In genomic region chr20:32359633-32360332, GRCh38 we compare ENCODE assay signal across 8 cellular contexts. TPM values are rescaled to one million over a fixed set of nuclear protein-coding genes. Genes with fewer than 3 reads are reported as not detected.
DNase-seq lines count a peak whose midpoint lies in the region; ATAC-seq and TF ChIP-seq lines count a peak whose summit lies in the region.

No MANE protein-coding gene starts in this region.

- peak overlapping the region; percentile 76 to 95 (median 88) for H3K27ac Mint-ChIP-seq in CD8-positive, alpha-beta memory T cell

- H3K9me3 Mint-ChIP-seq in CD8-positive, alpha-beta memory T cell: no peaks in the 10 kb centered on the region

- H3K9me3 ChIP-seq in CD8-positive, alpha-beta memory T cell (ENCODE audit: low read length): no peaks in the 10 kb centered on the region
- no peaks in the 10 kb centered on the region for H3K9me3 ChIP-seq in vagina

- peak overlapping the region; percentile 99 for H3K4me2 ChIP-seq in mesendoderm (ENCODE audit: low read length)

- H4K8ac ChIP-seq in mesendoderm (ENCODE audit: low read depth, low read length): no peak overlapping the region

- H3K27me3 ChIP-seq in CD8-positive, alpha-beta memory T cell (ENCODE audit: insufficient read depth, low read length, poor library complexity, severe bottlenecking): no peaks in the 10 kb centered on the region
- H3K27me3 ChIP-seq in mesendoderm (ENCODE audit: insufficient read depth, low read length, poor library complexity): no peaks in the 10 kb centered on the region
- H3K27me3 ChIP-seq in vagina: no peaks in the 10 kb centered on the region

- peaks cover 0 to 9% of the 10 kb centered on the region in 2 donors for H3K27me3 Mint-ChIP-seq in CD8-positive, alpha-beta memory T cell

- intact Hi-C loops in vagina (cut with DNase I): loop anchor here (5.0 kb wide), 1 partner anchor 123 kb away; no protein-coding TSS in a partner anchor

- H3K4ac ChIP-seq in mesendoderm (ENCODE audit: low read depth, low read length): no peak overlapping the region

- no peak overlapping the region for H3K18ac ChIP-seq in mesendoderm (ENCODE audit: low read length)

- no peak overlapping the region for H2AK5ac ChIP-seq in mesendoderm (ENCODE audit: low read length)

- no peak overlapping the region for H4K5ac ChIP-seq in mesendoderm (ENCODE audit: low read length)

- H3K56ac ChIP-seq in mesendoderm (ENCODE audit: low read length): peak overlapping the region; percentile 90

- H3K23ac ChIP-seq in mesendoderm (ENCODE audit: low read length): no peak overlapping the region

- H2BK15ac ChIP-seq in mesendoderm (replicated peaks; ENCODE audit: low read depth): no peak overlapping the region

- CTCF ChIA-PET in CD8-positive, alpha-beta memory T cell (lab: Charles Lee): interaction anchor here (0.8 to 1.5 kb wide), 5 partner anchors 11 to 74 kb away, joined by 3 to 4 read pairs (median 3); no protein-coding TSS in a partner anchor

- H3K4me1 ChIP-seq in CD8-positive, alpha-beta memory T cell (ENCODE audit: insufficient read depth, low read length): peaks cover 58% of the 10 kb centered on the region
- H3K4me1 ChIP-seq in mesendoderm (ENCODE audit: control insufficient read depth, low read depth, low read length) (peaks cover 3% of the 10 kb centered on the region), vagina (peaks cover 68% of the 10 kb centered on the region)

- peak overlapping the region; percentile 93 for H3K4me3 ChIP-seq in CD8-positive, alpha-beta memory T cell (ENCODE audit: low read length)
- H3K4me3 ChIP-seq in mesendoderm (ENCODE audit: low read length): peak overlapping the region; percentile 94
- peak overlapping the region; percentile 67 to 85 for H3K4me3 ChIP-seq in vagina

- ATAC-seq in HG03139 (IDR thresholded peaks at IDR 0.05; ENCODE audit: unreplicated experiment) (no peak), GM19467 (IDR thresholded peaks at IDR 0.05; ENCODE audit: unreplicated experiment) (no peak)

- no peaks in the 10 kb centered on the region for H3K36me3 ChIP-seq in CD8-positive, alpha-beta memory T cell (ENCODE audit: insufficient read depth, low read length)
- H3K36me3 ChIP-seq in mesendoderm (ENCODE audit: control insufficient read depth, insufficient read depth, low read length): no peaks in the 10 kb centered on the region
- H3K36me3 ChIP-seq in vagina: no peaks in the 10 kb centered on the region

- no CpG with 5 or more reads among the region's 11 CpGs for WGBS in mesendoderm (ENCODE audit: extremely low coverage, insufficient coverage, low lambda C conversion rate)

- peaks cover 27% of the 10 kb centered on the region for H3K79me1 ChIP-seq in mesendoderm (ENCODE audit: low read length)

- H3K4me1 Mint-ChIP-seq in CD8-positive, alpha-beta memory T cell: peaks cover 52 to 70% (median 66%) of the 10 kb centered on the region in 3 donors

- POLR2A ChIA-PET in CD8-positive, alpha-beta memory T cell (lab: Charles Lee): interaction anchor here (0.7 to 2.5 kb wide), 9 partner anchors 10 to 177 kb away, joined by 3 to 9 read pairs (median 3); no protein-coding TSS in a partner anchor

- peak overlapping the region; percentile 88 to 96 (median 90) for H3K4me3 Mint-ChIP-seq in CD8-positive, alpha-beta memory T cell

- no peak overlapping the region for H2BK5ac ChIP-seq in mesendoderm (ENCODE audit: low read length)

- H3K36me3 Mint-ChIP-seq in CD8-positive, alpha-beta memory T cell: peaks cover 0 to 13% (median 0%) of the 10 kb centered on the region in 3 donors

- H3K27ac ChIP-seq in CD8-positive, alpha-beta memory T cell (ENCODE audit: low read depth, low read length): peak overlapping the region; percentile 74
- H3K27ac ChIP-seq in caudate nucleus (ENCODE audit: low read depth, low read length) (peak overlapping the region; percentile 87), mesendoderm (ENCODE audit: low read depth, low read length) (no peak overlapping the region), vagina (peak overlapping the region; percentile 96)

- TF ChIP-seq POLR2A in vagina (IDR thresholded peaks at IDR 0.05): no peak

- peak in 2 of 5 donors; percentile 18 to 37 for DNase-seq in CD8-positive, alpha-beta memory T cell
- DNase-seq in M059J (ENCODE audit: low read depth) (peak; percentile 41), caudate nucleus (lab: John Stamatoyannopoulos, UW) (peak in 12 of 61 donors; percentile 14 to 50 (median 26)), mesendoderm (no peak), vagina (ENCODE audit: extremely low spot score in 2 of 2) (no peak), iPS-NIHi11 (ENCODE audit: low spot score) (no peak)

- TF ChIP-seq CTCF in vagina (IDR thresholded peaks at IDR 0.05): no peak

- H3K79me2 ChIP-seq in mesendoderm (ENCODE audit: control insufficient read depth, insufficient read depth, low read length): peaks cover 35% of the 10 kb centered on the region

- no peak overlapping the region for H2BK120ac ChIP-seq in mesendoderm (ENCODE audit: low read depth, low read length)

- H3K9ac ChIP-seq in mesendoderm (ENCODE audit: low read length): peak overlapping the region; percentile 89

RNA-seq across cellular contexts. Expression of gene ASXL1, which starts 1.7 kb away (rescaled TPM):
- 100 to 1,000 TPM; 131 to 133 TPM for total RNA-seq in CD8-positive, alpha-beta memory T cell
- polyA plus RNA-seq in CD8-positive, alpha-beta memory T cell: 19.8 TPM
- 27.4 and 43.5 TPM in 2 replicates for total RNA-seq in M059J (2014; rRNA removed; shearing (Covaris generic))
- 18.1 TPM for polyA plus RNA-seq in mesendoderm (2013, experiment 1 of 2)
- 18.0 TPM for polyA plus RNA-seq in mesendoderm (2013, experiment 2 of 2)
- 97.5 TPM for total RNA-seq in vagina
